In the genomic region with DNA sequence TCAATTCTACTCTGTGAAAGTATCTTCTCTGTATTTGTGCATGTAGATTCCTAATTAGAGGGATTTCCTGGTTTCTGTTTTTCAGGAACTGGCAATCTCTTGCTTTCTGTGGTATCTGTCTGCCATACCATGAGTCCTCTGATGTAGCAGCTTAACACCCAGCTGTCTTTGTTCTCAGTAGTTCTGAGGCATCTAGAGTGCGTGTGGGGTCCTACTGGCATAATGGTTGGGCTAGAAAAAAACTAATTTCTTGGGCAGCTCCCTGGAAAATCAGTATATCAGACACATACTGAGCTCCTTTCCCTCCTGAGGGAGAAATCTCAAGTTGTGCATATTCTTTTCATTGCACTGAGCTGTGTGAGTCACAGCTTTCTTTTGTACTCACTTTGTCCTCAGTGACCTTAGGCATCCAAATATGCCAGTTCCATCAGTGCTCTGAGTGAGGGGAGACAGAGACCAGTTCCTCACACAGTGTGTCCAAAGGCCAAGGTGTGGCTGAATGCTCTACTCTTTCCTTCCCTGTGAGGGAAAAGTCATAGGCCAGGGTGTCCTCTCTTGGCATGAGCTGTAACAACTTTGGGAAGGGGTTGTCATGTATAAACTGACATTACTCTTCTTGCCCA, we compare ENCODE assay signal across 1 cellular context.
TF ChIP-seq lines count a peak whose summit lies in the region.

No MANE protein-coding gene starts in this region.

TF ChIP-seq in endothelial cell of umbilical vein, 7 proteins besides CTCF, POLR2A, EP300 and RAD21:
- TF ChIP-seq FOS (IDR thresholded peaks at IDR 0.05; ENCODE audit: borderline replicate concordance, insufficient read depth, low read length) (peak; percentile 36), EZH2 (IDR thresholded peaks at IDR 0.05; ENCODE audit: borderline replicate concordance, low read depth, low read length, severe bottlenecking) (no peak)
